29 cellular contexts compared by ENCODE assay signal in genomic region chr5:180345186-180345585, GRCh38. TPM values are rescaled to one million over a fixed set of nuclear protein-coding genes. Genes with fewer than 3 reads are reported as not detected.
"Had no signal": no experiment of that assay in that cellular context is flagged by ENCODE, and none has a peak within 500 bp of the region (broad histone marks: within the 10 kb centered on the region; RNA-seq: fewer than 3 reads in every experiment).

No MANE protein-coding gene starts in this region.

- H3K27me3 ChIP-seq: brain microvascular endothelial cell, cardiac muscle cell, SJCRH30 had no signal

- H3K4me3 Mint-ChIP-seq: activated CD8-positive, alpha-beta T cell treated with anti-CD3 and anti-CD28 coated beads, Interleukin-2, amount 10 ng/mL, durations not matched to agents 7 days and 5 days; activated naive CD4-positive, alpha-beta T cell treated with anti-CD3 and anti-CD28 coated beads for 36 hours; activated naive CD8-positive, alpha-beta T cell; activated T-cell treated with anti-CD3 and anti-CD28 coated beads, Interleukin-2, amount 50 U/mL, for 24 hours; activated T-helper 1 cell treated with anti-CD3 and anti-CD28 coated beads, Interleukin-12 subunit alpha, Interleukin-12 subunit beta, Interleukin-2, Interleukin-4 antibody, amounts not matched to agents 30 ng/mL and 10 ng/mL and 1 ng/mL, durations not matched to agents 14 hours and 24 hours and 36 hours had no signal

- H3K9ac ChIP-seq: KMS-11, SK-N-SH had no signal

- H3K4me1 ChIP-seq: SJCRH30 had no signal

- H3K27ac Mint-ChIP-seq: activated CD8-positive, alpha-beta T cell treated with anti-CD3 and anti-CD28 coated beads, Interleukin-2, amount 10 ng/mL, durations not matched to agents 7 days and 5 days; activated naive CD4-positive, alpha-beta T cell treated with anti-CD3 and anti-CD28 coated beads for 36 hours; activated naive CD8-positive, alpha-beta T cell; activated T-cell treated with anti-CD3 and anti-CD28 coated beads, Interleukin-2, amount 50 U/mL, for 24 hours; activated T-helper 1 cell treated with anti-CD3 and anti-CD28 coated beads, Interleukin-12 subunit alpha, Interleukin-12 subunit beta, Interleukin-2, Interleukin-4 antibody, amounts not matched to agents 30 ng/mL and 10 ng/mL and 1 ng/mL, durations not matched to agents 14 hours and 24 hours and 36 hours had no signal

- H3K9me3 ChIP-seq: SJCRH30, SK-N-SH had no signal

- ATAC-seq: activated CD8-positive, alpha-beta T cell treated with anti-CD3 and anti-CD28 coated beads, Interleukin-2, amount 10 ng/mL, durations not matched to agents 7 days and 5 days; Right ventricle myocardium inferior had no signal

- H3K36me3 ChIP-seq: brain microvascular endothelial cell, cardiac muscle cell, SJCRH30 had no signal

- H3K4me3 ChIP-seq: cardiac muscle cell, SJCRH30 had no signal

- H3K9me3 Mint-ChIP-seq: activated naive CD4-positive, alpha-beta T cell treated with anti-CD3 and anti-CD28 coated beads for 36 hours; activated T-cell treated with anti-CD3 and anti-CD28 coated beads, Interleukin-2, amount 50 U/mL, for 24 hours; activated T-helper 1 cell treated with anti-CD3 and anti-CD28 coated beads, Interleukin-12 subunit alpha, Interleukin-12 subunit beta, Interleukin-2, Interleukin-4 antibody, amounts not matched to agents 30 ng/mL and 10 ng/mL and 1 ng/mL, durations not matched to agents 14 hours and 24 hours and 36 hours had no signal

- H3K27ac ChIP-seq: brain microvascular endothelial cell, cardiac muscle cell, KMS-11, SJCRH30 had no signal

- H3K4me2 ChIP-seq: KMS-11, SK-N-SH had no signal

- DNase-seq: activated CD4-positive, alpha-beta T cell treated with anti-CD3 and anti-CD28 coated beads for 48 hours; activated CD4-positive, alpha-beta T cell treated with anti-CD3 and anti-CD28 coated beads, Interleukin-2, amount 50 U/mL, for 4 hours; activated CD4-positive, CD25-positive, alpha-beta regulatory T cell treated with anti-CD3 and anti-CD28 coated beads, Interleukin-2, amount 50 U/mL, for 72 hours; activated CD8-positive, alpha-beta memory T cell treated with anti-CD3 and anti-CD28 coated beads, Interleukin-2, amount 50 U/mL, for 48 hours; activated CD8-positive, alpha-beta T cell treated with anti-CD3 and anti-CD28 coated beads, Interleukin-2, amount 10 ng/mL, durations not matched to agents 7 days and 5 days; activated gamma-delta T cell; activated naive CD4-positive, alpha-beta T cell treated with anti-CD3 and anti-CD28 coated beads for 36 hours; activated T-cell treated with anti-CD3 and anti-CD28 coated beads, Interleukin-2, amount 50 U/mL, for 24 hours; amygdala; brain microvascular endothelial cell; cerebellar nuclear complex; NCI-H1092; NCI-H1417 treated with DMSO at 0.1 percent for 48 hours; NCI-H1694; NCI-H2029; NCI-H2107; NCI-H2171 treated with DMSO at 0.1 percent for 48 hours; NCI-H226; NCI-H526; NCI-H82; SJCRH30; SK-N-SH had no signal

- H3K36me3 Mint-ChIP-seq: activated naive CD8-positive, alpha-beta T cell had no signal

RNA-seq across cellular contexts. Expression of gene GFPT2, which starts 8.0 kb away (rescaled TPM):
- total RNA-seq: OCI-LY7; T-helper 1 cell treated with Interleukin-12 subunit alpha and Interleukin-12 subunit beta and Interleukin-4 antibody, amounts not matched to agents 30 ng/mL and 1 ng/mL, for 36 hours had no signal
